Comparison of ENCODE assay signal across 17 cellular contexts in genomic region chr4:182575225-182575624, GRCh38.
DNase-seq lines count a peak whose midpoint lies in the region; ATAC-seq and TF ChIP-seq lines count a peak whose summit lies in the region.
"Had no signal": no experiment of that assay in that cellular context is flagged by ENCODE, and none has a peak within 500 bp of the region (broad histone marks: within the 10 kb centered on the region; RNA-seq: fewer than 3 reads in every experiment).

No MANE protein-coding gene starts in this region.

- ATAC-seq in aorta (ENCODE audit: low FRiP score) = no peak
- ATAC-seq: HepG2 had no signal

- no peaks in the 10 kb centered on the region for H3K27me3 Mint-ChIP-seq in chondrocyte (ENCODE audit: low read depth)

- H3K9me3 ChIP-seq in aorta (ENCODE audit: control insufficient read depth, low read length) (no peaks in the 10 kb centered on the region), WERI-Rb-1 (ENCODE audit: severe bottlenecking) (no peaks in the 10 kb centered on the region), adrenal gland (replicated peaks in 1 of 3) (no peaks in the 10 kb centered on the region)
- H3K9me3 ChIP-seq: BLaER1 had no signal

- H3K27me3 ChIP-seq in aorta (ENCODE audit: control insufficient read depth in 1 of 2, insufficient read depth in 2 of 2, low read length in 1 of 2) (no peaks in the 10 kb centered on the region), WERI-Rb-1 (ENCODE audit: insufficient read depth, low read depth, severe bottlenecking) (no peaks in the 10 kb centered on the region), adrenal gland (no peaks in the 10 kb centered on the region)
- H3K27me3 ChIP-seq: BLaER1 had no signal

- WGBS in aorta, 2 donors = 42 to 50% methylated on average over 6 of the region's 6 CpGs
- WGBS in adrenal gland, 4 donors = 63 to 70% (median 66%) methylated on average over 6 of the region's 6 CpGs

- H3K9me3 Mint-ChIP-seq in chondrocyte (ENCODE audit: low read depth) = no peaks in the 10 kb centered on the region
- H3K9me3 Mint-ChIP-seq: CD8-positive, alpha-beta memory T cell had no signal

- no peak for TF ChIP-seq CTCF in chondrocyte (IDR thresholded peaks at IDR 0.05)
- TF ChIP-seq CTCF in WERI-Rb-1 (IDR thresholded peaks at IDR 0.05; ENCODE audit: low read depth, low read length) = no peak
- no peak for TF ChIP-seq CTCF in adrenal gland (IDR thresholded peaks at IDR 0.05)

- H3K36me3 ChIP-seq in aorta (ENCODE audit: control insufficient read depth in 1 of 2, insufficient read depth in 2 of 2, low read length in 1 of 2) (no peaks in the 10 kb centered on the region), WERI-Rb-1 (no peaks in the 10 kb centered on the region), adrenal gland (replicated peaks in 1 of 2) (no peaks in the 10 kb centered on the region)
- H3K36me3 ChIP-seq: BLaER1 had no signal

- no peaks in the 10 kb centered on the region for H3K4me1 Mint-ChIP-seq in chondrocyte (ENCODE audit: low read depth)
- H3K4me1 Mint-ChIP-seq: CD8-positive, alpha-beta memory T cell had no signal

- no peak overlapping the region for H3K4me3 Mint-ChIP-seq in chondrocyte (ENCODE audit: unreplicated experiment)
- H3K4me3 Mint-ChIP-seq: CD8-positive, alpha-beta memory T cell had no signal

- no peak overlapping the region for H3K4me3 ChIP-seq in aorta (ENCODE audit: low read length in 2 of 2)
- no peak overlapping the region for H3K4me3 ChIP-seq in WERI-Rb-1 (ENCODE audit: low read depth, low read length)
- H3K4me3 ChIP-seq in adrenal gland = no peak overlapping the region
- H3K4me3 ChIP-seq: BLaER1, GM23248 had no signal

- DNase-seq in DMS 273 (lab: John Stamatoyannopoulos, UW; ENCODE audit: unreplicated experiment) (peak; percentile 23), DMS 273 treated with DMSO at 0.1 percent for 48 hours (lab: John Stamatoyannopoulos, UW) (no peak), chondrocyte (ENCODE audit: low spot score) (no peak), lung microvascular endothelial cell (ENCODE audit: low read depth in 2 of 2) (peak; percentile 33 to 41), aorta (no peak), WERI-Rb-1 (no peak), adrenal gland (no peak)
- no peak for DNase-seq in stimulated activated CD4-positive, alpha-beta T cell treated with anti-CD3 and anti-CD28 coated beads, Interleukin-4, amount 100 ng/mL, for 24 hours
- DNase-seq: CD8-positive, alpha-beta memory T cell; GF-D8; GM23248; MM.1S; NCI-H1092 treated with DMSO at 0.1 percent for 48 hours; NCI-H510A treated with DMSO at 0.1 percent for 48 hours had no signal

- H3K4me1 ChIP-seq in aorta (ENCODE audit: control insufficient read depth in 1 of 2, insufficient read depth in 2 of 2, low read length in 2 of 2) (no peaks in the 10 kb centered on the region), adrenal gland (replicated peaks in 1 of 2) (no peaks in the 10 kb centered on the region)
- H3K4me1 ChIP-seq: BLaER1 had no signal

- no peak overlapping the region for H3K27ac ChIP-seq in aorta (ENCODE audit: low read depth in 1 of 2, low read length in 2 of 2)
- H3K27ac ChIP-seq in WERI-Rb-1 = no peak overlapping the region
- H3K27ac ChIP-seq in adrenal gland = no peak overlapping the region
- H3K27ac ChIP-seq: 22Rv1, BLaER1, GM23248 had no signal

- peak overlapping the region; percentile 60 for H3K27ac Mint-ChIP-seq in chondrocyte (ENCODE audit: unreplicated experiment)
- H3K27ac Mint-ChIP-seq: CD8-positive, alpha-beta memory T cell had no signal

- H3K36me3 Mint-ChIP-seq in chondrocyte (ENCODE audit: low read depth) = peaks cover under 1% of the 10 kb centered on the region
- H3K36me3 Mint-ChIP-seq: CD8-positive, alpha-beta memory T cell had no signal

- intact Hi-C loops in aorta (cut with DNase I) (no loop called here), adrenal gland (cut with DNase I) (no loop called here)

- no peak for TF ChIP-seq POLR2A in adrenal gland (IDR thresholded peaks at IDR 0.05)

Comparison
In these comparisons a context has a peak if more than half of its experiments do, and no peak if none do; other contexts are left out.
1. DNase-seq: peak in DMS 273 (single experiment) and lung microvascular endothelial cell (2 of 2); none in DMS 273 treated with DMSO at 0.1 percent for 48 hours (single experiment), chondrocyte (single experiment), stimulated activated CD4-positive, alpha-beta T cell treated with anti-CD3 and anti-CD28 coated beads, Interleukin-4, amount 100 ng/mL, for 24 hours (single experiment), aorta (0 of 2), WERI-Rb-1 (single experiment) and adrenal gland (0 of 7).